ENCODE assay signal across 14 cellular contexts in the genomic region with DNA sequence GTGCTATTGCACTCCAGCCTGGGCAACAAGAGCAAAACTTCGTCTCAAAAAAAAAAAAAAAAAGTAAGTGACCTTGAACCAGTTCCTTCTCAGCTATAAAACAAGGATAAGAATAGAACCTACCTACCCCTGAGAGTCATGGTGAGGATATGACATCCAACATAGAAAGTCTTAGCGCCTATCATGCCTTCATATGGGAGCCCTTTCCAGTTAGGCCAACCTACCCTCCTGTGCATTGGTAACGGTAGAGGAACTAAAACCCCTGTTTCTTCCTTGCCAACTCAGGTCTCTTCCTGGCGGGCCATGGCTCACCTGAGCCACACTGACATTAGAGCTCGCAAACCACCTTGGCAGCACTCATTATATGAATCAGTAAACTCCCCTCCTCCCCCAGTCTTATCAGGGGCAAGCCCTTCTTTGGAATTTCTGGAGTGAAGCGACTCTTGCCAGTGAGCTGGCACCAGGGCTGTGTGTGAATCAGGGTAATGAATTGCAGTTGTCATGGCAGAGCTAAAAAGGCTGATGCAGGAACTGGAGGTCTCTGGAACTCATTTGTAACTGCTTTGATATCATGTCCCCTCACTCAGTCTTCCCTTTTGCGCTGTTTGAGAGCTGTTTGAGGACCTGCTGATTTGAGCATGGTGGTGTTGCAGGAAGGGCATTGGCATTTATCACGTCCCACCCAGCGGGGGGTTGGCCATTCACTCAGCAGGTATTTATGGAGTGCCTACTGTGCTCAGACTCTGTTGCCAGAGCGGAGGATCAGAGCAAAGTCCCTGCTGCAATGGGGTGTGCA. TPM values are rescaled to one million over a fixed set of nuclear protein-coding genes. Genes with fewer than 3 reads are reported as not detected.
DNase-seq lines count a peak whose midpoint lies in the region; ATAC-seq and TF ChIP-seq lines count a peak whose summit lies in the region.
"Had no signal": no experiment of that assay in that cellular context is flagged by ENCODE, and none has a peak within 500 bp of the region (broad histone marks: within the 10 kb centered on the region; RNA-seq: fewer than 3 reads in every experiment).

No MANE protein-coding gene starts in this region.

- no peak for TF ChIP-seq RAD21 in HCT116 (IDR thresholded peaks at IDR 0.05; ENCODE audit: low read depth)

- H3K27me3 Mint-ChIP-seq in progenitor cell of endocrine pancreas, result no peaks in the 10 kb centered on the region

- DNase-seq in HCT116 (ENCODE audit: low read depth, low spot score) (peak; percentile 89), RKO (ENCODE audit: low spot score) (peak; percentile 26), foreskin keratinocyte (peak; percentile 76 to 91), progenitor cell of endocrine pancreas (ENCODE audit: low spot score, unreplicated experiment) (no peak), NCI-H2171 treated with DMSO at 0.1 percent for 48 hours (lab: John Stamatoyannopoulos, UW) (no peak), spleen (no peak), hippocampal formation (lab: John Stamatoyannopoulos, UW) (no peak)
- DNase-seq in activated T-cell treated with anti-CD3 and anti-CD28 coated beads, Interleukin-2, amount 50 U/mL, for 48 hours, result no peak
- DNase-seq: esophagus squamous epithelium; NCI-H526; ovary; stimulated activated CD4-positive, alpha-beta T cell treated with anti-CD3 and anti-CD28 coated beads, Interleukin-4, amount 100 ng/mL, for 4 hours had no signal

- peak overlapping the region; percentile 41 for H3K9ac ChIP-seq in HCT116 (ENCODE audit: low read length)

- peaks cover 53% of the 10 kb centered on the region for H3K4me1 Mint-ChIP-seq in progenitor cell of endocrine pancreas (ENCODE audit: low read depth)

- peaks cover 82% of the 10 kb centered on the region for H3K79me2 ChIP-seq in HCT116 (ENCODE audit: insufficient read depth, low read length)

- H3K27ac Mint-ChIP-seq in progenitor cell of endocrine pancreas, result peak overlapping the region; percentile 85

- 74 to 83% (median 80%) methylated on average over 10 of the region's 10 CpGs for WGBS in spleen, 5 donors

- H3K4me1 ChIP-seq in HCT116 (ENCODE audit: control insufficient read depth in 1 of 2, insufficient read depth in 2 of 2, low read length in 2 of 2) (peaks cover 44 to 73% of the 10 kb centered on the region in 2 experiments), foreskin keratinocyte (peaks cover 33% of the 10 kb centered on the region), spleen (no peaks in the 10 kb centered on the region)

- CTCF ChIA-PET in HCT116 (lab: Charles Lee), result interaction anchor here (0.7 to 1.4 kb wide), 4 partner anchors 9 to 120 kb away, joined by 3 to 6 read pairs (median 4); no protein-coding TSS in a partner anchor

- H3K4me3 ChIP-seq in HCT116 (replicated peaks in 1 of 2; ENCODE audit: low read depth in 1 of 2, low read length in 2 of 2), result peak overlapping the region in 1 of 2 experiments; percentile 40; a peak in 2 of 4 replicates
- no peak overlapping the region for H3K4me3 ChIP-seq in spleen
- H3K4me3 ChIP-seq: esophagus squamous epithelium, GM12878, ovary, SK-N-MC had no signal

- H3K36me3 Mint-ChIP-seq in progenitor cell of endocrine pancreas (ENCODE audit: insufficient read depth), result peaks cover 10% of the 10 kb centered on the region

- intact Hi-C loops in HCT116 (cut with micrococcal nuclease) (loop anchor here (1.0 to 10.0 kb wide), 2 partner anchors 13 to 273 kb away; partner anchors contain the start of gene PANK3), spleen (cut with DNase I; ENCODE audit: low total_unique reads) (no loop called here)

- H3K4me3 Mint-ChIP-seq in progenitor cell of endocrine pancreas (ENCODE audit: low read depth), result peak overlapping the region; percentile 23

- no peaks in the 10 kb centered on the region for H3K9me2 ChIP-seq in HCT116 (ENCODE audit: insufficient read depth)

- H2AFZ ChIP-seq in HCT116 (ENCODE audit: low read depth, low read length, poor library complexity, severe bottlenecking), result no peak overlapping the region

- ATAC-seq in HCT116 (peak; percentile 88), foreskin keratinocyte (peak; percentile 98)
- ATAC-seq: GM12878 had no signal

- no peaks in the 10 kb centered on the region for H3K36me3 ChIP-seq in HCT116 (ENCODE audit: control insufficient read depth in 1 of 2, insufficient read depth in 2 of 2, low read length in 2 of 2)
- H3K36me3 ChIP-seq in spleen, result no peaks in the 10 kb centered on the region
- H3K36me3 ChIP-seq: esophagus squamous epithelium, ovary had no signal

- H4K20me1 ChIP-seq in HCT116 (ENCODE audit: insufficient read depth), result no peaks in the 10 kb centered on the region; the same call in 1 of the 2 replicates

- TF ChIP-seq POLR2A in HCT116 (IDR thresholded peaks at IDR 0.05; ENCODE audit: borderline replicate concordance, extremely low read depth, insufficient read depth, insufficient read length) (no peak), spleen (IDR thresholded peaks at IDR 0.05) (no peak)

- RAD21 ChIA-PET in HCT116 (lab: Charles Lee; ENCODE audit: low non-redundant PET in 1 of 2, low total read pairs in 2 of 2, uncharacterized antibody in 2 of 2, unreplicated experiment in 2 of 2), result interaction anchor here (0.7 to 1.4 kb wide), 4 partner anchors 10 to 35 kb away, joined by 3 to 4 read pairs (median 3); no protein-coding TSS in a partner anchor

- BruUV-seq in HCT116 (replicated peaks; lab: Mats Ljungman, UMichigan), result no TSS peak

- peak overlapping the region; percentile 68 for H3K4me2 ChIP-seq in HCT116 (ENCODE audit: low read length)

- H3K27me3 ChIP-seq in HCT116 (ENCODE audit: insufficient read depth, low read length) (no peaks in the 10 kb centered on the region), foreskin keratinocyte (no peaks in the 10 kb centered on the region), spleen (replicated peaks in 1 of 7) (no peaks in the 10 kb centered on the region)
- H3K27me3 ChIP-seq: esophagus squamous epithelium, ovary had no signal

- no peaks in the 10 kb centered on the region for H3K9me3 Mint-ChIP-seq in progenitor cell of endocrine pancreas (ENCODE audit: low read depth)

- TF ChIP-seq CTCF in HCT116 (IDR thresholded peaks at IDR 0.05 in 2 of 3, conservative IDR thresholded peaks at IDR 0.05 in 1 of 3; ENCODE audit: borderline replicate concordance in 1 of 3, insufficient read depth in 1 of 3, low read depth in 2 of 3, low read length in 2 of 3) (no peak), foreskin keratinocyte (conservative IDR thresholded peaks at IDR 0.05) (no peak), progenitor cell of endocrine pancreas (IDR thresholded peaks at IDR 0.05; ENCODE audit: unreplicated experiment) (no peak), spleen (IDR thresholded peaks at IDR 0.05 in 8 of 11, conservative IDR thresholded peaks at IDR 0.05 in 3 of 11) (no peak)

- POLR2A ChIA-PET in HCT116 (lab: Charles Lee), result interaction anchor here (1.2 to 2.9 kb wide), 4 partner anchors 10 to 20 kb away, joined by 4 to 16 read pairs (median 6); partner anchors contain the start of gene WWC1

- H3K27ac ChIP-seq in HCT116 (ENCODE audit: low read depth, low read length) (peak overlapping the region; percentile 58), foreskin keratinocyte (no peak overlapping the region), spleen (no peak overlapping the region)
- H3K27ac ChIP-seq: esophagus squamous epithelium, ovary, SK-N-MC had no signal

- H3K9me3 ChIP-seq in HCT116 (ENCODE audit: control insufficient read depth in 1 of 2, insufficient read depth in 1 of 2, low read depth in 1 of 2, low read length in 2 of 2) (no peaks in the 10 kb centered on the region), spleen (no peaks in the 10 kb centered on the region)
- H3K9me3 ChIP-seq: esophagus squamous epithelium, ovary had no signal

TF ChIP-seq in HCT116, 20 proteins besides CTCF, POLR2A, EP300 and RAD21 (continues in another document):
- TF ChIP-seq ATF3 (IDR thresholded peaks at IDR 0.05) (no peak), REST (IDR thresholded peaks at IDR 0.05; ENCODE audit: low read depth) (no peak), EZH2 (IDR thresholded peaks at IDR 0.05) (no peak), CBX3 (IDR thresholded peaks at IDR 0.05; ENCODE audit: low read depth) (no peak; the same call in 1 of the 2 replicates), ZNF274 (IDR thresholded peaks at IDR 0.05; ENCODE audit: low read depth, low read length) (no peak), ZFX (IDR thresholded peaks at IDR 0.05) (no peak), SIN3A (IDR thresholded peaks at IDR 0.05; ENCODE audit: low read depth) (peak; percentile 85), EGR1 (IDR thresholded peaks at IDR 0.05; ENCODE audit: low read depth) (no peak), CEBPB (IDR thresholded peaks at IDR 0.05; ENCODE audit: low read depth) (peak; percentile 63)

RNA-seq across cellular contexts. Expression of gene WWC1, which starts 10.3 kb away (rescaled TPM):
- total RNA-seq in HCT116 (2021; ENCODE audit: unreplicated experiment) (52.6 TPM), foreskin keratinocyte (32.7 and 37.9 TPM in 2 replicates), progenitor cell of endocrine pancreas (62.3 and 70.3 TPM in 2 replicates), spleen (1 to 10 TPM in 6 of 7 donors, under 1 TPM in 1; 0.60 to 5.4 (median 1.3) TPM)
- 38.6 and 39.3 TPM in 2 replicates for polyA plus RNA-seq in HCT116 (2012)
- polyA plus RNA-seq in foreskin keratinocyte (18.1 and 20.1 TPM in 2 replicates), spleen (1 to 10 TPM; 1.1 to 1.5 (median 1.2) TPM)

Comparison
In these comparisons a context has a peak if more than half of its experiments do, and no peak if none do; other contexts are left out.
1. DNase-seq: peak in HCT116 (single experiment), RKO (single experiment) and foreskin keratinocyte (2 of 2); none in progenitor cell of endocrine pancreas (single experiment), activated T-cell treated with anti-CD3 and anti-CD28 coated beads, Interleukin-2, amount 50 U/mL, for 48 hours (0 of 2), NCI-H2171 treated with DMSO at 0.1 percent for 48 hours (single experiment), spleen (single experiment) and hippocampal formation (0 of 2).